8 cellular contexts compared by ENCODE assay signal in genomic region chr18:70288171-70288850, GRCh38. TPM values are rescaled to one million over a fixed set of nuclear protein-coding genes. Genes with fewer than 3 reads are reported as not detected.
DNase-seq lines count a peak whose midpoint lies in the region; TF ChIP-seq lines count a peak whose summit lies in the region.

No MANE protein-coding gene starts in this region.

- H3K36me3 ChIP-seq in liver (ENCODE audit: control insufficient read depth in 4 of 4, insufficient read depth in 3 of 4, low read depth in 1 of 4, low read length in 3 of 4): no peaks in the 10 kb centered on the region

- WGBS in liver: 2% methylated on average over 50 of the region's 50 CpGs

- TF ChIP-seq RAD21 in liver (IDR thresholded peaks at IDR 0.05): no peak

- DNase-seq in NCI-H82 (lab: John Stamatoyannopoulos, UW) (peak; percentile 59), NCI-H82 treated with DMSO at 0.1 percent for 48 hours (lab: John Stamatoyannopoulos, UW; ENCODE audit: unreplicated experiment) (no peak), H4 (ENCODE audit: low spot score) (peak; percentile 16), NB4 (ENCODE audit: low read depth) (peak; percentile 31), choroid plexus epithelial cell (ENCODE audit: low read depth) (peak; percentile 36), OCI-M2 (lab: John Stamatoyannopoulos, UW; ENCODE audit: unreplicated experiment) (no peak)

- TF ChIP-seq CTCF in NB4 (IDR thresholded peaks at IDR 0.05; ENCODE audit: low read depth, low read length): no peak
- no peak for TF ChIP-seq CTCF in choroid plexus epithelial cell (conservative IDR thresholded peaks at IDR 0.05; ENCODE audit: low read depth, low read length)
- no peak for TF ChIP-seq CTCF in liver (IDR thresholded peaks at IDR 0.05; ENCODE audit: low read depth, low read length, missing input control)

- H3K4me3 ChIP-seq in NB4 (ENCODE audit: low read depth, low read length): no peak overlapping the region
- peak overlapping the region; percentile 75 for H3K4me3 ChIP-seq in choroid plexus epithelial cell (ENCODE audit: low read depth, low read length)
- peak overlapping the region; percentile 54 to 90 (median 66) for H3K4me3 ChIP-seq in liver (ENCODE audit: low read depth in 1 of 3, low read length in 3 of 3)

- no peak for TF ChIP-seq POLR2A in NB4 (IDR thresholded peaks at IDR 0.05; ENCODE audit: extremely low read depth, insufficient read length)

- H3K4me1 ChIP-seq in liver (ENCODE audit: control insufficient read depth in 4 of 4, insufficient read depth in 4 of 4, low read length in 3 of 4): peaks cover 0 to 30% (median 19%) of the 10 kb centered on the region in 4 donors

- H3K27me3 ChIP-seq in liver (ENCODE audit: control insufficient read depth in 4 of 4, insufficient read depth in 4 of 4, low read length in 3 of 4): no peaks in the 10 kb centered on the region

- peak overlapping the region; percentile 75 to 84 for H3K9ac ChIP-seq in liver (ENCODE audit: low read depth in 1 of 2, low read length in 2 of 2)

- H3K9me3 ChIP-seq in liver (ENCODE audit: control insufficient read depth in 4 of 4, low read length in 3 of 4): no peaks in the 10 kb centered on the region

- H3K27ac ChIP-seq in liver (ENCODE audit: low read depth in 1 of 2, low read length in 2 of 2) (peak overlapping the region; percentile 86), temporal lobe (ENCODE audit: low read depth, low read length) (peak overlapping the region; percentile 67)

TF ChIP-seq in liver, 16 proteins besides CTCF, POLR2A, EP300 and RAD21:
- TF ChIP-seq RXRA (IDR thresholded peaks at IDR 0.05): no peak
- no peak for TF ChIP-seq EGR1 (IDR thresholded peaks at IDR 0.05; ENCODE audit: low read depth in 2 of 2)
- TF ChIP-seq ZBTB33 (IDR thresholded peaks at IDR 0.05): no peak
- no peak for TF ChIP-seq TAF1 (conservative IDR thresholded peaks at IDR 0.05)
- no peak for TF ChIP-seq HNF4G (IDR thresholded peaks at IDR 0.05)
- TF ChIP-seq FOXA2 (IDR thresholded peaks at IDR 0.05): no peak
- TF ChIP-seq YY1 (IDR thresholded peaks at IDR 0.05): no peak
- TF ChIP-seq JUND (IDR thresholded peaks at IDR 0.05): no peak
- no peak for TF ChIP-seq SP1 (IDR thresholded peaks at IDR 0.05)
- no peak for TF ChIP-seq REST (IDR thresholded peaks at IDR 0.05)
- no peak for TF ChIP-seq MAX (IDR thresholded peaks at IDR 0.05)
- TF ChIP-seq NR2F2 (IDR thresholded peaks at IDR 0.05): no peak
- TF ChIP-seq HNF4A (conservative IDR thresholded peaks at IDR 0.05): no peak
- TF ChIP-seq ATF3 (IDR thresholded peaks at IDR 0.05): no peak
- TF ChIP-seq GABPA (IDR thresholded peaks at IDR 0.05 in 1 of 2, conservative IDR thresholded peaks at IDR 0.05 in 1 of 2): no peak
- no peak for TF ChIP-seq FOXA1 (IDR thresholded peaks at IDR 0.05)

RNA-seq across cellular contexts. Expression of gene SOCS6, which starts 0.5 kb away (rescaled TPM):
- total RNA-seq in H4 (2014; rRNA removed; shearing (Covaris generic)): 10.9 and 17.6 TPM in 2 replicates
- total RNA-seq in liver (10 to 100 TPM; 10.4 to 30.1 TPM), temporal lobe (28.0 TPM)
- 1 to 10 TPM; 5.5 to 6.9 TPM for polyA plus RNA-seq in liver

Comparison
In these comparisons a context has a peak if more than half of its experiments do, and no peak if none do; other contexts are left out.
1. DNase-seq: peak in NCI-H82 (single experiment), H4 (single experiment), NB4 (single experiment) and choroid plexus epithelial cell (single experiment); none in NCI-H82 treated with DMSO at 0.1 percent for 48 hours (single experiment) and OCI-M2 (single experiment).